In the genomic region with DNA sequence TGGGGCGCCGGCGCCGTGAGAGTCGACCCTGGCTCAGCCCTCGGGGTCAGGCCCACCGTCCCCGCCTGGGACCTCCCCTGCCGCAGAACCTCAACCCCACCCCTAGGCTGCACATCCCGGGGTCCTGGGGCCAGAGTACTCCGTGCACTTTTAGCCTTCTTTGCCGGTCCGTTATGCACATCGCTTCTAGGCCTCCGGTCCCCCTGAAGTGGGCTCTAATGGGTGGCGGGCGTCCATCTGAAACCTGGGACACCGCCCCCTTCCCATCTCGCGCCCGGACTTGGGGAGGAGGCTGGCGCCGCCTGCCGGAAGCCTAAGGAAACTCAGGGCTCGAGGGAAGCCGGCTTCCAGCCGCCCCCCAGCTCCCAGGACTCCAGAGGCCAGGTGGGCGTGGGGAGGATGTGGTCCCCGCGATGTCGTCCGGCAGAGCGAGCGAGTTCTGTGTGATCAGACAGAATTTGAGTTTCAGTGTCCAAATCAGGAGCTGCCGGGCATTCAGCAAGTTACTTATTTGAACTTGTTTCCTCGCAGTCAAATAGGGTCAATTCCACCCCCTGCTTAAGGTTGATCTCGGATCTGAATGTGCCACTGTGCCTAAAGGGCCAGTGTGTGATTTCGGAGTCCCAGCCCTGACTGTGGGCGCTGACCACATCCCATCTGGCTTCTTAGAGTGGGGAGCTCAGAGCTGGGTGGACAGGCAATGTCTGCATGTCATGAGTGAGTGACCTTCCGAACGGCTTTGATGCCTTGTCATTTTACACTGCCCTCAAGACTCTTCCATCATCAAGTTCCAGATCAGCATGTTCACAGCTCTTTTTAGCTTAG, we compare ENCODE assay signal across 8 cellular contexts. TPM values are rescaled to one million over a fixed set of nuclear protein-coding genes. Genes with fewer than 3 reads are reported as not detected.
DNase-seq lines count a peak whose midpoint lies in the region; ATAC-seq and TF ChIP-seq lines count a peak whose summit lies in the region.

No MANE protein-coding gene starts in this region.

- intact Hi-C loops in Right ventricle myocardium inferior (cut with DNase I), result loop anchor here (5.0 kb wide), 1 partner anchor 89 kb away; the partner anchor contains the start of genes PCED1A and VPS16
- intact Hi-C loops in activated naive CD4-positive, alpha-beta T cell treated with anti-CD3 and anti-CD28 coated beads for 36 hours (cut with micrococcal nuclease), result loop anchor here (1.0 kb wide), 2 partner anchors 61 to 65 kb away; partner anchors contain the start of gene EBF4
- intact Hi-C loops in left ventricle myocardium inferior (cut with micrococcal nuclease), result loop anchor here (5.0 kb wide), 1 partner anchor 249 kb away; no protein-coding TSS in a partner anchor
- intact Hi-C loops in sigmoid colon (cut with DNase I), result loop anchor here (5.0 kb wide), 3 partner anchors 61 to 249 kb away; partner anchors contain the start of gene EBF4

- H3K36me3 ChIP-seq in cardiac muscle cell (no peaks in the 10 kb centered on the region), left ventricle myocardium inferior (no peaks in the 10 kb centered on the region), sigmoid colon (peaks cover 0 to 4% (median 0%) of the 10 kb centered on the region in 4 donors)

- H3K4me1 Mint-ChIP-seq in activated naive CD4-positive, alpha-beta T cell treated with anti-CD3 and anti-CD28 coated beads for 36 hours (ENCODE audit: low read depth), result peaks cover 18% of the 10 kb centered on the region

- no peak for ATAC-seq in Right ventricle myocardium inferior
- ATAC-seq in omental fat pad (ENCODE audit: low FRiP score), result no peak
- ATAC-seq in GM19395 (IDR thresholded peaks at IDR 0.05; ENCODE audit: unreplicated experiment), result no peak

- H3K4me1 ChIP-seq in cardiac muscle cell (ENCODE audit: low read depth), result no peaks in the 10 kb centered on the region
- H3K4me1 ChIP-seq in left ventricle myocardium inferior, result peaks cover 34% of the 10 kb centered on the region
- H3K4me1 ChIP-seq in sigmoid colon, result peaks cover 0 to 37% (median 31%) of the 10 kb centered on the region in 4 donors

- no peak overlapping the region for H3K27ac Mint-ChIP-seq in activated naive CD4-positive, alpha-beta T cell treated with anti-CD3 and anti-CD28 coated beads for 36 hours

- H3K36me3 Mint-ChIP-seq in activated naive CD4-positive, alpha-beta T cell treated with anti-CD3 and anti-CD28 coated beads for 36 hours (ENCODE audit: low read depth), result no peaks in the 10 kb centered on the region

- H3K9me3 ChIP-seq in cardiac muscle cell (ENCODE audit: low read depth) (no peaks in the 10 kb centered on the region), left ventricle myocardium inferior (replicated peaks) (no peaks in the 10 kb centered on the region), sigmoid colon (no peaks in the 10 kb centered on the region)

- H3K27me3 Mint-ChIP-seq in activated naive CD4-positive, alpha-beta T cell treated with anti-CD3 and anti-CD28 coated beads for 36 hours (ENCODE audit: low read depth), result peaks cover 20% of the 10 kb centered on the region

- DNase-seq in cardiac muscle cell (ENCODE audit: low read depth in 1 of 2, low spot score in 1 of 2) (peak; percentile 57 to 70), Right ventricle myocardium inferior (ENCODE audit: missing footprints) (no peak), NCI-H345 (lab: John Stamatoyannopoulos, UW) (peak; percentile 74), left ventricle myocardium inferior (no peak), sigmoid colon (peak; percentile 68), omental fat pad (ENCODE audit: low spot score) (no peak)
- DNase-seq in activated naive CD4-positive, alpha-beta T cell treated with anti-CD3 and anti-CD28 coated beads for 36 hours, result peak; percentile 56

- peak overlapping the region; percentile 24 for H3K4me3 ChIP-seq in cardiac muscle cell
- H3K4me3 ChIP-seq in left ventricle myocardium inferior, result peak overlapping the region; percentile 64
- H3K4me3 ChIP-seq in sigmoid colon, result peak overlapping the region; percentile 23 to 47 (median 42)

- H3K27me3 ChIP-seq in cardiac muscle cell (peaks cover 75% of the 10 kb centered on the region), left ventricle myocardium inferior (ENCODE audit: low read depth) (peaks cover 94% of the 10 kb centered on the region), sigmoid colon (peaks cover 3 to 57% (median 40%) of the 10 kb centered on the region in 3 donors)

- peak; percentile 89 for TF ChIP-seq CTCF in cardiac muscle cell (IDR thresholded peaks at IDR 0.05; ENCODE audit: low read depth, low read length)
- peak; percentile 63 for TF ChIP-seq CTCF in left ventricle myocardium inferior (IDR thresholded peaks at IDR 0.05; ENCODE audit: borderline replicate concordance)
- peak in 3 of 4 experiments; percentile 30 to 46 (median 38) for TF ChIP-seq CTCF in sigmoid colon (IDR thresholded peaks at IDR 0.05)
- TF ChIP-seq CTCF in omental fat pad (IDR thresholded peaks at IDR 0.05), result no peak

- H3K9me3 Mint-ChIP-seq in activated naive CD4-positive, alpha-beta T cell treated with anti-CD3 and anti-CD28 coated beads for 36 hours, result no peaks in the 10 kb centered on the region

- TF ChIP-seq EP300 in sigmoid colon (IDR thresholded peaks at IDR 0.05), result no peak

- H3K27ac ChIP-seq in cardiac muscle cell (no peak overlapping the region), left ventricle myocardium inferior (replicated peaks) (no peak overlapping the region), sigmoid colon (no peak overlapping the region)

- no peak for TF ChIP-seq POLR2A in sigmoid colon (IDR thresholded peaks at IDR 0.05)

- H3K4me3 Mint-ChIP-seq in activated naive CD4-positive, alpha-beta T cell treated with anti-CD3 and anti-CD28 coated beads for 36 hours, result peak overlapping the region; percentile 75

- WGBS in sigmoid colon, 2 donors, result 9% methylated on average over 41 of the region's 41 CpGs

- CTCF ChIA-PET in activated naive CD4-positive, alpha-beta T cell treated with anti-CD3 and anti-CD28 coated beads for 36 hours (lab: Charles Lee), result interaction anchor here (0.5 to 4.9 kb wide), 26 partner anchors 9 to 541 kb away, joined by 3 to 49 read pairs (median 4); partner anchors contain the start of gene EBF4

RNA-seq across cellular contexts. Expression of gene CPXM1, which starts 47.6 kb away (rescaled TPM):
- total RNA-seq in cardiac muscle cell (72.1 and 129 TPM in 2 replicates), Right ventricle myocardium inferior (2.3 TPM), left ventricle myocardium inferior (0.69 TPM), sigmoid colon (1 to 10 TPM in 3 of 4 donors, under 1 TPM in 1; 0.54 to 10.0 (median 1.8) TPM), omental fat pad (10 to 100 TPM; 22.1 to 74.1 (median 32.3) TPM)
- polyA plus RNA-seq in cardiac muscle cell (98.5 and 181 TPM in 2 replicates), sigmoid colon (1 to 10 TPM in 2 of 3 donors, under 1 TPM in 1; 0.69 to 7.2 (median 1.2) TPM)
- 1 to 10 TPM; 2.0 to 2.2 TPM for total RNA-seq in activated naive CD4-positive, alpha-beta T cell treated with anti-CD3 and anti-CD28 coated beads for 36 hours

Comparison
In these comparisons a context has a peak if more than half of its experiments do, and no peak if none do; other contexts are left out.
1. DNase-seq: peak in cardiac muscle cell (2 of 2), NCI-H345 (single experiment), activated naive CD4-positive, alpha-beta T cell treated with anti-CD3 and anti-CD28 coated beads for 36 hours (single experiment) and sigmoid colon (single experiment); none in Right ventricle myocardium inferior (single experiment), left ventricle myocardium inferior (single experiment) and omental fat pad (single experiment).
2. CTCF ChIP-seq: peak in cardiac muscle cell (single experiment), left ventricle myocardium inferior (single experiment) and sigmoid colon (3 of 4); none in omental fat pad (0 of 3).
3. Peak in every context shown above with its lines, with median percentiles within 50 percentile points of each other: H3K4me3 ChIP-seq.